ENCODE assay signal across 13 cellular contexts in genomic region chr16:30187971-30188561, GRCh38. TPM values are rescaled to one million over a fixed set of nuclear protein-coding genes. Genes with fewer than 3 reads are reported as not detected.
DNase-seq lines count a peak whose midpoint lies in the region; ATAC-seq lines count a peak whose summit lies in the region.
"Had no signal": no experiment of that assay in that cellular context is flagged by ENCODE, and none has a peak within 500 bp of the region (broad histone marks: within the 10 kb centered on the region; RNA-seq: fewer than 3 reads in every experiment).

No MANE protein-coding gene starts in this region.

- H3K27ac Mint-ChIP-seq in activated naive CD4-positive, alpha-beta T cell treated with anti-CD3 and anti-CD28 coated beads, Interleukin-2, amount 50 U/mL, for 24 hours = peak overlapping the region; percentile 59
- peak overlapping the region in 2 of 3 donors; percentile 63 to 99 for H3K27ac Mint-ChIP-seq in IgD-negative memory B cell
- no peak overlapping the region for H3K27ac Mint-ChIP-seq in activated T-helper 17 cell treated with anti-CD3 and anti-CD28 coated beads, Interleukin-2, amount 50 U/mL, for 72 hours

- no peaks in the 10 kb centered on the region for H3K9me3 Mint-ChIP-seq in activated naive CD4-positive, alpha-beta T cell treated with anti-CD3 and anti-CD28 coated beads, Interleukin-2, amount 50 U/mL, for 24 hours
- H3K9me3 Mint-ChIP-seq in IgD-negative memory B cell = no peaks in the 10 kb centered on the region
- no peaks in the 10 kb centered on the region for H3K9me3 Mint-ChIP-seq in activated T-helper 17 cell treated with anti-CD3 and anti-CD28 coated beads, Interleukin-2, amount 50 U/mL, for 72 hours

- H3K4me1 ChIP-seq in trophoblast cell (ENCODE audit: control insufficient read depth in 1 of 2, insufficient read depth in 2 of 2, low read length in 2 of 2) = peaks cover 3 to 4% of the 10 kb centered on the region in 2 experiments

- no peaks in the 10 kb centered on the region for H3K36me3 ChIP-seq in trophoblast cell (ENCODE audit: control insufficient read depth in 1 of 2, insufficient read depth in 2 of 2, low read length in 2 of 2)
- H3K36me3 ChIP-seq: ovary had no signal

- no peak overlapping the region for H4K12ac ChIP-seq in trophoblast cell (ENCODE audit: low read depth, low read length)

- whole genome bisulfite sequencing in trophoblast cell (ENCODE audit: extremely low coverage, insufficient coverage, insufficient read length) = no CpG with 5 or more reads among the region's 23 CpGs

- H2AFZ ChIP-seq in trophoblast cell (ENCODE audit: insufficient read depth, low read length, poor library complexity) = no peak overlapping the region
- H2AFZ ChIP-seq: hepatocyte had no signal

- peak overlapping the region; percentile 47 for H3K4me3 Mint-ChIP-seq in activated naive CD4-positive, alpha-beta T cell treated with anti-CD3 and anti-CD28 coated beads, Interleukin-2, amount 50 U/mL, for 24 hours
- H3K4me3 Mint-ChIP-seq in IgD-negative memory B cell = peak overlapping the region in 2 of 4 donors; percentile 35 to 82
- H3K4me3 Mint-ChIP-seq in activated T-helper 17 cell treated with anti-CD3 and anti-CD28 coated beads, Interleukin-2, amount 50 U/mL, for 72 hours = peak overlapping the region; percentile 97

- no peak overlapping the region for H3K4me2 ChIP-seq in trophoblast cell (ENCODE audit: low read length)
- H3K4me2 ChIP-seq: hepatocyte had no signal

- no peak for ATAC-seq in activated T-helper 17 cell treated with anti-CD3 and anti-CD28 coated beads, Interleukin-2, amount 50 U/mL, for 72 hours (replicated peaks)

- no peak overlapping the region for H2AK5ac ChIP-seq in trophoblast cell (ENCODE audit: low read length)

- H2BK12ac ChIP-seq in trophoblast cell (ENCODE audit: low read length) = no peak overlapping the region

- no peak overlapping the region for H4K8ac ChIP-seq in trophoblast cell (ENCODE audit: low read depth, low read length)

- no peak overlapping the region for H3K27ac ChIP-seq in trophoblast cell (ENCODE audit: low read depth, low read length)
- H3K27ac ChIP-seq: hepatocyte, ovary had no signal

- H2BK120ac ChIP-seq in trophoblast cell (ENCODE audit: insufficient read depth, low read length, poor library complexity) = no peak overlapping the region

- no peak overlapping the region for H3K4ac ChIP-seq in trophoblast cell (ENCODE audit: low read depth, low read length)

- H3K9me3 ChIP-seq in trophoblast cell (ENCODE audit: insufficient read depth, low read depth, low read length) = peaks cover 2% of the 10 kb centered on the region
- H3K9me3 ChIP-seq: ovary had no signal

- no peak overlapping the region for H3K18ac ChIP-seq in trophoblast cell (ENCODE audit: low read length)

- H3K79me2 ChIP-seq in trophoblast cell (ENCODE audit: control insufficient read depth, insufficient read depth, low read length, poor library complexity) = no peaks in the 10 kb centered on the region
- H3K79me2 ChIP-seq: hepatocyte had no signal

- no peak overlapping the region for H2BK5ac ChIP-seq in trophoblast cell (ENCODE audit: low read depth, low read length, poor library complexity)

- no peak overlapping the region for H4K91ac ChIP-seq in trophoblast cell (ENCODE audit: low read depth, low read length)

- peaks cover 16% of the 10 kb centered on the region for H3K4me1 Mint-ChIP-seq in activated naive CD4-positive, alpha-beta T cell treated with anti-CD3 and anti-CD28 coated beads, Interleukin-2, amount 50 U/mL, for 24 hours
- peaks cover 10 to 15% (median 12%) of the 10 kb centered on the region in 3 donors for H3K4me1 Mint-ChIP-seq in IgD-negative memory B cell
- H3K4me1 Mint-ChIP-seq in activated T-helper 17 cell treated with anti-CD3 and anti-CD28 coated beads, Interleukin-2, amount 50 U/mL, for 72 hours = peaks cover 7% of the 10 kb centered on the region

- peaks cover 12% of the 10 kb centered on the region for H3K36me3 Mint-ChIP-seq in activated naive CD4-positive, alpha-beta T cell treated with anti-CD3 and anti-CD28 coated beads, Interleukin-2, amount 50 U/mL, for 24 hours
- peaks cover 15% of the 10 kb centered on the region for H3K36me3 Mint-ChIP-seq in IgD-negative memory B cell
- H3K36me3 Mint-ChIP-seq in activated T-helper 17 cell treated with anti-CD3 and anti-CD28 coated beads, Interleukin-2, amount 50 U/mL, for 72 hours (ENCODE audit: low read depth) = peaks cover 53% of the 10 kb centered on the region

- no peak overlapping the region for H3K23ac ChIP-seq in trophoblast cell (ENCODE audit: low read length)

- no peaks in the 10 kb centered on the region for H3K27me3 ChIP-seq in trophoblast cell (ENCODE audit: insufficient read depth, low read length)
- H3K27me3 ChIP-seq: hepatocyte, ovary had no signal

- peak overlapping the region; percentile 44 for H3K4me3 ChIP-seq in trophoblast cell (ENCODE audit: low read depth, low read length)
- H3K4me3 ChIP-seq: hepatocyte, ovary had no signal

- DNase-seq in activated naive CD4-positive, alpha-beta T cell (lab: John Stamatoyannopoulos, UW) = no peak
- no peak for DNase-seq in trophoblast cell
- DNase-seq in DMS79 treated with DMSO at 0.1 percent for 48 hours (lab: John Stamatoyannopoulos, UW) = no peak
- DNase-seq in NK-92 treated with Interleukin-12 subunit alpha and Interleukin-12 subunit beta, amount 100 ng/mL, for 24 hours (lab: John Stamatoyannopoulos, UW) = no peak
- no peak for DNase-seq in NCI-H2107 treated with DMSO at 0.1 percent for 48 hours (lab: John Stamatoyannopoulos, UW; ENCODE audit: unreplicated experiment)
- DNase-seq: DMS79, HCEC 1CT, NCI-H1105 treated with DMSO at 0.1 percent for 48 hours had no signal

- no peak overlapping the region for H3K9ac ChIP-seq in trophoblast cell (ENCODE audit: low read length)

- H3K27me3 Mint-ChIP-seq in activated naive CD4-positive, alpha-beta T cell treated with anti-CD3 and anti-CD28 coated beads, Interleukin-2, amount 50 U/mL, for 24 hours = no peaks in the 10 kb centered on the region
- no peaks in the 10 kb centered on the region for H3K27me3 Mint-ChIP-seq in IgD-negative memory B cell
- H3K27me3 Mint-ChIP-seq in activated T-helper 17 cell treated with anti-CD3 and anti-CD28 coated beads, Interleukin-2, amount 50 U/mL, for 72 hours = no peaks in the 10 kb centered on the region

- H3K79me1 ChIP-seq in trophoblast cell (ENCODE audit: low read length) = no peaks in the 10 kb centered on the region

- no peak overlapping the region for H3K14ac ChIP-seq in trophoblast cell (ENCODE audit: low read length)

RNA-seq across cellular contexts. Expression of gene CORO1A, which starts 4.7 kb away (rescaled TPM):
- polyA plus RNA-seq in IgD-negative memory B cell = 1,353 TPM
- 1,000 to 10,000 TPM in 1 of 2 donors, 100 to 1,000 TPM in 1; 649 to 1,196 TPM for total RNA-seq in activated T-helper 17 cell treated with anti-CD3 and anti-CD28 coated beads, Interleukin-2, amount 50 U/mL, for 72 hours
- polyA plus RNA-seq in trophoblast cell (2013) = 0.79 and 1.1 TPM in 2 replicates

RNA-seq across cellular contexts. Expression of gene BOLA2B, which starts 5.4 kb away (rescaled TPM):
- polyA plus RNA-seq in IgD-negative memory B cell = 264 TPM
- 100 to 1,000 TPM; 100 to 267 TPM for total RNA-seq in activated T-helper 17 cell treated with anti-CD3 and anti-CD28 coated beads, Interleukin-2, amount 50 U/mL, for 72 hours
- polyA plus RNA-seq in trophoblast cell (2013) = 434 and 444 TPM in 2 replicates

RNA-seq across cellular contexts. Expression of gene SLX1A, which starts 5.6 kb away (rescaled TPM):
- polyA plus RNA-seq in IgD-negative memory B cell = 83.5 TPM
- 10 to 100 TPM; 34.1 to 69.0 TPM for total RNA-seq in activated T-helper 17 cell treated with anti-CD3 and anti-CD28 coated beads, Interleukin-2, amount 50 U/mL, for 72 hours
- polyA plus RNA-seq in trophoblast cell (2013) = 18.8 and 19.5 TPM in 2 replicates

RNA-seq across cellular contexts. Expression of gene SULT1A3, which starts 11.0 kb away (rescaled TPM):
- polyA plus RNA-seq in IgD-negative memory B cell = 1.9 TPM
- total RNA-seq in activated T-helper 17 cell treated with anti-CD3 and anti-CD28 coated beads, Interleukin-2, amount 50 U/mL, for 72 hours = 10 to 100 TPM; 30.9 to 39.5 TPM
- polyA plus RNA-seq in trophoblast cell (2013) = 11.8 and 13.1 TPM in 2 replicates
